8 cellular contexts compared by ENCODE assay signal in genomic region chr14:32259368-32260013, GRCh38. TPM values are rescaled to one million over a fixed set of nuclear protein-coding genes. Genes with fewer than 3 reads are reported as not detected.
DNase-seq lines count a peak whose midpoint lies in the region; ATAC-seq, FAIRE-seq and TF ChIP-seq lines count a peak whose summit lies in the region.

No MANE protein-coding gene starts in this region.

- no peak overlapping the region for H3K23ac ChIP-seq in IMR-90 (ENCODE audit: low read depth, low read length)

- no peak overlapping the region for H4K8ac ChIP-seq in IMR-90 (ENCODE audit: low read depth in 2 of 2, low read length in 2 of 2)

- no peak overlapping the region for H3K27ac ChIP-seq in GM23248
- no peak overlapping the region for H3K27ac ChIP-seq in IMR-90 (ENCODE audit: insufficient read depth, low read length)
- H3K27ac ChIP-seq in astrocyte (ENCODE audit: low read depth, low read length) = no peak overlapping the region
- H3K27ac ChIP-seq in CD8-positive, alpha-beta T cell (ENCODE audit: low read depth, low read length) = no peak overlapping the region

- dilution Hi-C loops in IMR-90 (cut with HindIII; ENCODE audit: low sequenced_read_pairs, unreplicated experiment) = no loop called here

- FAIRE-seq in astrocyte (lab: Jason Lieb, UNC) = peak; percentile 32

- CTCF ChIA-PET in IMR-90 (lab: Yijun Ruan, JAX) = interaction anchor here (0.5 to 1.4 kb wide), 3 partner anchors 125 to 746 kb away, joined by 3 read pairs; no protein-coding TSS in a partner anchor
- CTCF ChIA-PET in CD8-positive, alpha-beta T cell (lab: Charles Lee) = interaction anchor here (1.4 to 2.7 kb wide), 3 partner anchors 186 to 333 kb away, joined by 3 to 15 read pairs (median 13); no protein-coding TSS in a partner anchor

- H3K4me3 Mint-ChIP-seq in activated CD4-positive, alpha-beta T cell treated with anti-CD3 and anti-CD28 coated beads, Interleukin-2, amount 10 ng/mL, durations not matched to agents 24 days and 14 days = peak overlapping the region; percentile 40
- no peak overlapping the region for H3K4me3 Mint-ChIP-seq in astrocyte (ENCODE audit: unreplicated experiment)
- no peak overlapping the region for H3K4me3 Mint-ChIP-seq in CD8-positive, alpha-beta T cell

- H2BK5ac ChIP-seq in IMR-90 (ENCODE audit: low read depth, low read length, poor library complexity, severe bottlenecking) = no peak overlapping the region

- intact Hi-C loops in activated CD4-positive, alpha-beta T cell treated with anti-CD3 and anti-CD28 coated beads, Interleukin-2, amount 10 ng/mL, durations not matched to agents 24 days and 14 days (cut with micrococcal nuclease) = no loop called here
- intact Hi-C loops in IMR-90 (cut with micrococcal nuclease) = loop anchor here (5.0 to 10.0 kb wide), 2 partner anchors 113 to 895 kb away; no protein-coding TSS in a partner anchor
- intact Hi-C loops in CD8-positive, alpha-beta T cell (cut with DNase I, micrococcal nuclease) = no loop called here

- H3K36me3 ChIP-seq in GM23248 (ENCODE audit: low read depth) (no peaks in the 10 kb centered on the region), IMR-90 (ENCODE audit: control insufficient read depth, insufficient read depth, low read length) (no peaks in the 10 kb centered on the region), astrocyte (ENCODE audit: insufficient read depth, low read length) (no peaks in the 10 kb centered on the region)
- no peaks in the 10 kb centered on the region for H3K36me3 ChIP-seq in CD8-positive, alpha-beta T cell (ENCODE audit: insufficient read depth, low read length)

- in situ Hi-C loops in GM23248 (cut with MboI) (loop anchor here (10.0 kb wide), 3 partner anchors 205 to 745 kb away; no protein-coding TSS in a partner anchor), IMR-90 (cut with MboI; ENCODE audit: low sequenced_read_pairs) (loop anchor here (5.0 kb wide), 3 partner anchors 192 to 747 kb away; no protein-coding TSS in a partner anchor)

- ATAC-seq in IMR-90 (ENCODE audit: low read depth) = peak; percentile 48
- no peak for ATAC-seq in CD8-positive, alpha-beta T cell

- H3K18ac ChIP-seq in IMR-90 (ENCODE audit: low read depth, low read length) = no peak overlapping the region

- no peaks in the 10 kb centered on the region for H3K9me2 ChIP-seq in GM23248 (ENCODE audit: insufficient read depth)

- no peak overlapping the region for H4K5ac ChIP-seq in IMR-90 (ENCODE audit: low read depth, low read length)

- H2BK15ac ChIP-seq in IMR-90 (ENCODE audit: low read depth, low read length) = no peak overlapping the region

- H3K27me3 ChIP-seq in GM23248 (replicated peaks; ENCODE audit: insufficient read depth) (no peaks in the 10 kb centered on the region), IMR-90 (ENCODE audit: control insufficient read depth, insufficient read depth, low read length) (no peaks in the 10 kb centered on the region; the same call in 1 of the 2 replicates), astrocyte (ENCODE audit: insufficient read depth, low read length) (no peaks in the 10 kb centered on the region)
- no peaks in the 10 kb centered on the region for H3K27me3 ChIP-seq in CD8-positive, alpha-beta T cell (ENCODE audit: insufficient read depth, low read length)

- peak; percentile 70 for DNase-seq in activated CD4-positive, alpha-beta T cell treated with anti-CD3 and anti-CD28 coated beads, Interleukin-2, amount 10 ng/mL, durations not matched to agents 24 days and 14 days
- DNase-seq in activated CD4-positive, alpha-beta T cell treated with anti-CD3 and anti-CD28 coated beads, Interleukin-2, amount 50 U/mL, for 1 hour = no peak
- DNase-seq in GM23248 (peak; percentile 57), IMR-90 (peak; percentile 63), astrocyte (ENCODE audit: low read depth) (peak; percentile 77), renal cortical epithelial cell (ENCODE audit: low read depth) (peak; percentile 85)
- no peak for DNase-seq in stimulated activated CD4-positive, alpha-beta T cell treated with anti-CD3 and anti-CD28 coated beads, Interleukin-4, amount 100 ng/mL, for 4 hours
- no peak for DNase-seq in CD8-positive, alpha-beta T cell

- no peak overlapping the region for H2BK20ac ChIP-seq in IMR-90 (ENCODE audit: low read depth, low read length)

- POLR2A ChIA-PET in IMR-90 (lab: Charles Lee; ENCODE audit: unreplicated experiment) = no interaction called here
- POLR2A ChIA-PET in CD8-positive, alpha-beta T cell (lab: Charles Lee) = interaction anchor here (0.7 kb wide), 1 partner anchor 27 kb away, joined by 3 read pairs; no protein-coding TSS in a partner anchor

- no peak overlapping the region for H2AFZ ChIP-seq in GM23248
- H2AFZ ChIP-seq in IMR-90 (replicated peaks; ENCODE audit: low read length, poor library complexity) = no peak overlapping the region
- H2AFZ ChIP-seq in astrocyte (ENCODE audit: low read depth, low read length) = no peak overlapping the region

- H3K4me2 ChIP-seq in GM23248 (ENCODE audit: unreplicated experiment) (no peak overlapping the region), IMR-90 (ENCODE audit: low read depth, low read length) (no peak overlapping the region), astrocyte (ENCODE audit: low read length) (peak overlapping the region; percentile 3)

- H3K9ac ChIP-seq in GM23248 (no peak overlapping the region), IMR-90 (ENCODE audit: low read depth, low read length) (no peak overlapping the region), astrocyte (ENCODE audit: low read length) (no peak overlapping the region)

- no peak overlapping the region for H2AK5ac ChIP-seq in IMR-90 (ENCODE audit: low read depth, low read length)

- H4K20me1 ChIP-seq in GM23248 (ENCODE audit: insufficient read depth) (no peaks in the 10 kb centered on the region), IMR-90 (ENCODE audit: insufficient read depth, low read length) (no peaks in the 10 kb centered on the region), astrocyte (ENCODE audit: insufficient read depth, low read length) (no peaks in the 10 kb centered on the region)

- no peak overlapping the region for H2BK120ac ChIP-seq in IMR-90 (ENCODE audit: low read depth, low read length)

- no peaks in the 10 kb centered on the region for H3K36me3 Mint-ChIP-seq in activated CD4-positive, alpha-beta T cell treated with anti-CD3 and anti-CD28 coated beads, Interleukin-2, amount 10 ng/mL, durations not matched to agents 24 days and 14 days (ENCODE audit: low read depth)
- H3K36me3 Mint-ChIP-seq in astrocyte (ENCODE audit: low read depth, unreplicated experiment) = peaks cover 3% of the 10 kb centered on the region
- H3K36me3 Mint-ChIP-seq in CD8-positive, alpha-beta T cell = no peaks in the 10 kb centered on the region

- H3K4me1 Mint-ChIP-seq in activated CD4-positive, alpha-beta T cell treated with anti-CD3 and anti-CD28 coated beads, Interleukin-2, amount 10 ng/mL, durations not matched to agents 24 days and 14 days = peaks cover 17% of the 10 kb centered on the region
- peaks cover 17% of the 10 kb centered on the region for H3K4me1 Mint-ChIP-seq in astrocyte (ENCODE audit: low read depth, unreplicated experiment)
- H3K4me1 Mint-ChIP-seq in CD8-positive, alpha-beta T cell (ENCODE audit: low read depth) = peaks cover 6% of the 10 kb centered on the region

- no peaks in the 10 kb centered on the region for H3K9me1 ChIP-seq in IMR-90 (ENCODE audit: insufficient read depth, low read length)

- no peak overlapping the region for H4K91ac ChIP-seq in IMR-90 (ENCODE audit: insufficient read depth, low read depth, low read length)

- peaks cover 18% of the 10 kb centered on the region for H3K4me1 ChIP-seq in GM23248 (ENCODE audit: insufficient read depth)
- H3K4me1 ChIP-seq in IMR-90 (ENCODE audit: control insufficient read depth, insufficient read depth, low read length) = peaks cover 2% of the 10 kb centered on the region; the same call in 1 of the 2 replicates
- H3K4me1 ChIP-seq in astrocyte (ENCODE audit: insufficient read depth, low read length) = peaks cover 13% of the 10 kb centered on the region
- H3K4me1 ChIP-seq in CD8-positive, alpha-beta T cell (ENCODE audit: insufficient read depth, low read length) = no peaks in the 10 kb centered on the region

- TF ChIP-seq RAD21 in IMR-90 (IDR thresholded peaks at IDR 0.05; ENCODE audit: low read length) = no peak

- no peak overlapping the region for H2AK9ac ChIP-seq in IMR-90 (replicated peaks; ENCODE audit: low read depth, low read length, poor library complexity)

- no TSS peak for BruUV-seq in IMR-90 (replicated peaks; lab: Mats Ljungman, UMichigan)

- no peak for TF ChIP-seq POLR2A in IMR-90 (IDR thresholded peaks at IDR 0.05; ENCODE audit: low read depth, low read length)

- no peaks in the 10 kb centered on the region for H3K27me3 Mint-ChIP-seq in activated CD4-positive, alpha-beta T cell treated with anti-CD3 and anti-CD28 coated beads, Interleukin-2, amount 10 ng/mL, durations not matched to agents 24 days and 14 days
- H3K27me3 Mint-ChIP-seq in astrocyte (ENCODE audit: low read depth, unreplicated experiment) = no peaks in the 10 kb centered on the region
- H3K27me3 Mint-ChIP-seq in CD8-positive, alpha-beta T cell (ENCODE audit: low read depth) = no peaks in the 10 kb centered on the region

- H3K9me3 ChIP-seq in GM23248 (ENCODE audit: low read depth) (no peaks in the 10 kb centered on the region), IMR-90 (ENCODE audit: control insufficient read depth, insufficient read depth, low read length) (peaks cover 7% of the 10 kb centered on the region; the same call in 1 of the 2 replicates), astrocyte (ENCODE audit: insufficient read depth, low read depth, low read length) (peaks cover 11% of the 10 kb centered on the region)
- H3K9me3 ChIP-seq in CD8-positive, alpha-beta T cell (ENCODE audit: low read length) = no peaks in the 10 kb centered on the region

- H3K4me3 ChIP-seq in GM23248 (no peak overlapping the region), IMR-90 (ENCODE audit: insufficient read depth, low read depth, low read length) (no peak overlapping the region), astrocyte (ENCODE audit: insufficient read depth, low read depth, low read length) (no peak overlapping the region)
- no peak overlapping the region for H3K4me3 ChIP-seq in CD8-positive, alpha-beta T cell (ENCODE audit: low read depth, low read length)

- H3K56ac ChIP-seq in IMR-90 (ENCODE audit: extremely low read depth, insufficient read depth, low read length) = no peak overlapping the region

- no peaks in the 10 kb centered on the region for H3K79me1 ChIP-seq in IMR-90 (ENCODE audit: low read depth in 1 of 2, low read length in 2 of 2)

- H3F3A ChIP-seq in GM23248 (ENCODE audit: insufficient read depth) = peaks cover 5% of the 10 kb centered on the region; the same call in 1 of the 2 replicates

- peaks cover 17% of the 10 kb centered on the region for H3K9me3 Mint-ChIP-seq in activated CD4-positive, alpha-beta T cell treated with anti-CD3 and anti-CD28 coated beads, Interleukin-2, amount 10 ng/mL, durations not matched to agents 24 days and 14 days
- H3K9me3 Mint-ChIP-seq in astrocyte (ENCODE audit: unreplicated experiment) = peaks cover 15% of the 10 kb centered on the region
- H3K9me3 Mint-ChIP-seq in CD8-positive, alpha-beta T cell = peaks cover 9% of the 10 kb centered on the region

- no peak overlapping the region for H3K14ac ChIP-seq in IMR-90 (replicated peaks; ENCODE audit: low read depth, low read length)

- H3K27ac Mint-ChIP-seq in activated CD4-positive, alpha-beta T cell treated with anti-CD3 and anti-CD28 coated beads, Interleukin-2, amount 10 ng/mL, durations not matched to agents 24 days and 14 days = peak overlapping the region; percentile 51
- H3K27ac Mint-ChIP-seq in astrocyte (ENCODE audit: unreplicated experiment) = peak overlapping the region; percentile 3
- no peak overlapping the region for H3K27ac Mint-ChIP-seq in CD8-positive, alpha-beta T cell

- no peaks in the 10 kb centered on the region for H3K79me2 ChIP-seq in GM23248 (ENCODE audit: insufficient read depth)
- no peaks in the 10 kb centered on the region for H3K79me2 ChIP-seq in astrocyte (ENCODE audit: insufficient read depth, low read length)

- no peak overlapping the region for H3K4ac ChIP-seq in IMR-90 (ENCODE audit: low read depth, low read length)

- TF ChIP-seq CTCF in IMR-90 (conservative IDR thresholded peaks at IDR 0.05; ENCODE audit: low read depth, low read length) = no peak
- no peak for TF ChIP-seq CTCF in astrocyte (IDR thresholded peaks at IDR 0.05; ENCODE audit: insufficient read depth, low read depth, low read length)
- TF ChIP-seq CTCF in CD8-positive, alpha-beta T cell (IDR thresholded peaks at IDR 0.05) = no peak

RNA-seq across cellular contexts. Expression of gene RNU6-8, which starts 56.4 kb away (rescaled TPM):
- total RNA-seq in activated CD4-positive, alpha-beta T cell treated with anti-CD3 and anti-CD28 coated beads, Interleukin-2, amount 10 ng/mL, durations not matched to agents 24 days and 14 days = not detected in 2 replicates
- total RNA-seq in GM23248 (2014; rRNA removed; shearing (Covaris generic)) = not detected in 2 replicates
- polyA plus RNA-seq in GM23248 (2016; fragmentation: Nextera tagmentation; extraction: Ambion mirVana) (not detected in 2 replicates), IMR-90 (2012; rRNA removed) (not detected in 2 replicates)
- total RNA-seq in IMR-90 (2012; rRNA removed) (not detected in 2 replicates), astrocyte (not detected in 2 replicates), renal cortical epithelial cell (not detected in 2 replicates)
- polyA plus RNA-seq in IMR-90 (2012; cell fraction: cytosol; rRNA removed) = not detected in 2 replicates
- polyA plus RNA-seq in IMR-90 (2012; cell fraction: nucleus; rRNA removed; ENCODE audit: low replicate concordance) = not detected in 2 replicates
- total RNA-seq in CD8-positive, alpha-beta T cell = not detected

RNA-seq across cellular contexts. Expression of gene RNU6-7, which starts 57.6 kb away (rescaled TPM):
- not detected in 2 replicates for total RNA-seq in activated CD4-positive, alpha-beta T cell treated with anti-CD3 and anti-CD28 coated beads, Interleukin-2, amount 10 ng/mL, durations not matched to agents 24 days and 14 days
- total RNA-seq in GM23248 (2014; rRNA removed; shearing (Covaris generic)) = not detected in 2 replicates
- polyA plus RNA-seq in GM23248 (2016; fragmentation: Nextera tagmentation; extraction: Ambion mirVana) (not detected in 2 replicates), IMR-90 (2012; rRNA removed) (not detected in 2 replicates)
- total RNA-seq in IMR-90 (2012; rRNA removed) (not detected in 2 replicates), astrocyte (not detected in 2 replicates), renal cortical epithelial cell (not detected in 2 replicates)
- not detected in 2 replicates for polyA plus RNA-seq in IMR-90 (2012; cell fraction: cytosol; rRNA removed)
- not detected in 2 replicates for polyA plus RNA-seq in IMR-90 (2012; cell fraction: nucleus; rRNA removed; ENCODE audit: low replicate concordance)
- not detected for total RNA-seq in CD8-positive, alpha-beta T cell

Comparison
In these comparisons a context has a peak if more than half of its experiments do, and no peak if none do; other contexts are left out.
1. DNase-seq: peak in activated CD4-positive, alpha-beta T cell treated with anti-CD3 and anti-CD28 coated beads, Interleukin-2, amount 10 ng/mL, durations not matched to agents 24 days and 14 days (single experiment), GM23248 (single experiment), IMR-90 (single experiment), astrocyte (single experiment) and renal cortical epithelial cell (single experiment); none in activated CD4-positive, alpha-beta T cell treated with anti-CD3 and anti-CD28 coated beads, Interleukin-2, amount 50 U/mL, for 1 hour (single experiment), stimulated activated CD4-positive, alpha-beta T cell treated with anti-CD3 and anti-CD28 coated beads, Interleukin-4, amount 100 ng/mL, for 4 hours (0 of 2) and CD8-positive, alpha-beta T cell (0 of 7).